In the genomic region with DNA sequence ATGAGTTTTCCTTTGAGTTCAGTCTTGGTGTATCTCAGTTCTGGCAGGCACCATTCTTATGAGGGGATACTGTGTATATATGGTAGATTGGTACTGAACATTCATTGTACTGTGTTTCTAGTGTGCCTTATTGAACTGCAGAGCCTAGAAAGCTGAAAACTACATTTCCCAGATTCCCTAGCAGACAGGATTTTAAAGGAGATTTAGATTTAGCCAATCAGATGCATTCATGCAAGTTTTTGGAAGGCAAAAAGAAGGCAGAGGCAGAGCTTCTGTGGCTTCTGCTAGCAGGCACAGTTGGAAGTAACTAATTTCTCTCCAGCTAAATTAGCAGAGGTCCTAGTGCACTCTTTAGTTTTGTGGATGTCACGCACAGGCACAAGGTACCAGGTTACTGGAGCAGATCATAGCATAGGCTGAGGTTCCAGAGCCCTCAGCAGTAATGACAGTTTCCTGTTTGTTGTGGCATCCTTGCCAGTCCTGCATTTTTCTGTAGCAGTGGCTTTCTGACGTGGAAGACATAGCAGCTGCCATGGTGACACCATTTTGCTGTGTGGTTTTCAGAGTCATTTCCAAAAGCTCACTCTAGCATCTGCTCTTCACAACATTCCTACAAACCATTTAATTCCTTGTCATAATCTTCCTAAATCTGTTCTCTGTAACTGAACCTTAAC, we compare ENCODE assay signal across 2 cellular contexts.
A peak's percentile ranks its signal among the peaks of the same experiment; 100 is the strongest.
TF ChIP-seq lines count a peak whose summit lies in the region.

No MANE protein-coding gene starts in this region.

TF ChIP-seq in GM23338, 12 proteins besides CTCF, POLR2A, EP300 and RAD21 (continued from another document):
- TF ChIP-seq, protein P1, sequence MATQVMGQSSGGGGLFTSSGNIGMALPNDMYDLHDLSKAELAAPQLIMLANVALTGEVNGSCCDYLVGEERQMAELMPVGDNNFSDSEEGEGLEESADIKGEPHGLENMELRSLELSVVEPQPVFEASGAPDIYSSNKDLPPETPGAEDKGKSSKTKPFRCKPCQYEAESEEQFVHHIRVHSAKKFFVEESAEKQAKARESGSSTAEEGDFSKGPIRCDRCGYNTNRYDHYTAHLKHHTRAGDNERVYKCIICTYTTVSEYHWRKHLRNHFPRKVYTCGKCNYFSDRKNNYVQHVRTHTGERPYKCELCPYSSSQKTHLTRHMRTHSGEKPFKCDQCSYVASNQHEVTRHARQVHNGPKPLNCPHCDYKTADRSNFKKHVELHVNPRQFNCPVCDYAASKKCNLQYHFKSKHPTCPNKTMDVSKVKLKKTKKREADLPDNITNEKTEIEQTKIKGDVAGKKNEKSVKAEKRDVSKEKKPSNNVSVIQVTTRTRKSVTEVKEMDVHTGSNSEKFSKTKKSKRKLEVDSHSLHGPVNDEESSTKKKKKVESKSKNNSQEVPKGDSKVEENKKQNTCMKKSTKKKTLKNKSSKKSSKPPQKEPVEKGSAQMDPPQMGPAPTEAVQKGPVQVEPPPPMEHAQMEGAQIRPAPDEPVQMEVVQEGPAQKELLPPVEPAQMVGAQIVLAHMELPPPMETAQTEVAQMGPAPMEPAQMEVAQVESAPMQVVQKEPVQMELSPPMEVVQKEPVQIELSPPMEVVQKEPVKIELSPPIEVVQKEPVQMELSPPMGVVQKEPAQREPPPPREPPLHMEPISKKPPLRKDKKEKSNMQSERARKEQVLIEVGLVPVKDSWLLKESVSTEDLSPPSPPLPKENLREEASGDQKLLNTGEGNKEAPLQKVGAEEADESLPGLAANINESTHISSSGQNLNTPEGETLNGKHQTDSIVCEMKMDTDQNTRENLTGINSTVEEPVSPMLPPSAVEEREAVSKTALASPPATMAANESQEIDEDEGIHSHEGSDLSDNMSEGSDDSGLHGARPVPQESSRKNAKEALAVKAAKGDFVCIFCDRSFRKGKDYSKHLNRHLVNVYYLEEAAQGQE (IDR thresholded peaks at IDR 0.05; ENCODE audit: unreplicated experiment): no peak
- TF ChIP-seq JUNB (IDR thresholded peaks at IDR 0.05; ENCODE audit: unreplicated experiment) (no peak), ZNF114 (CRISPR knock-in tag; IDR thresholded peaks at IDR 0.05) (no peak), EZH2phosphoT487 (IDR thresholded peaks at IDR 0.05; ENCODE audit: unreplicated experiment) (no peak), POLR2AphosphoS5 (IDR thresholded peaks at IDR 0.05; ENCODE audit: low read depth) (0 out of 2 replicates have a peak, but pooled peaks have one; percentile 24), NANOG (IDR thresholded peaks at IDR 0.05; ENCODE audit: borderline replicate concordance) (0 out of 2 replicates have a peak, but pooled peaks have one; percentile 25), CREB1 (CRISPR knock-in tag; IDR thresholded peaks at IDR 0.05; ENCODE audit: low read depth) (no peak)
- TF ChIP-seq, protein P2, sequence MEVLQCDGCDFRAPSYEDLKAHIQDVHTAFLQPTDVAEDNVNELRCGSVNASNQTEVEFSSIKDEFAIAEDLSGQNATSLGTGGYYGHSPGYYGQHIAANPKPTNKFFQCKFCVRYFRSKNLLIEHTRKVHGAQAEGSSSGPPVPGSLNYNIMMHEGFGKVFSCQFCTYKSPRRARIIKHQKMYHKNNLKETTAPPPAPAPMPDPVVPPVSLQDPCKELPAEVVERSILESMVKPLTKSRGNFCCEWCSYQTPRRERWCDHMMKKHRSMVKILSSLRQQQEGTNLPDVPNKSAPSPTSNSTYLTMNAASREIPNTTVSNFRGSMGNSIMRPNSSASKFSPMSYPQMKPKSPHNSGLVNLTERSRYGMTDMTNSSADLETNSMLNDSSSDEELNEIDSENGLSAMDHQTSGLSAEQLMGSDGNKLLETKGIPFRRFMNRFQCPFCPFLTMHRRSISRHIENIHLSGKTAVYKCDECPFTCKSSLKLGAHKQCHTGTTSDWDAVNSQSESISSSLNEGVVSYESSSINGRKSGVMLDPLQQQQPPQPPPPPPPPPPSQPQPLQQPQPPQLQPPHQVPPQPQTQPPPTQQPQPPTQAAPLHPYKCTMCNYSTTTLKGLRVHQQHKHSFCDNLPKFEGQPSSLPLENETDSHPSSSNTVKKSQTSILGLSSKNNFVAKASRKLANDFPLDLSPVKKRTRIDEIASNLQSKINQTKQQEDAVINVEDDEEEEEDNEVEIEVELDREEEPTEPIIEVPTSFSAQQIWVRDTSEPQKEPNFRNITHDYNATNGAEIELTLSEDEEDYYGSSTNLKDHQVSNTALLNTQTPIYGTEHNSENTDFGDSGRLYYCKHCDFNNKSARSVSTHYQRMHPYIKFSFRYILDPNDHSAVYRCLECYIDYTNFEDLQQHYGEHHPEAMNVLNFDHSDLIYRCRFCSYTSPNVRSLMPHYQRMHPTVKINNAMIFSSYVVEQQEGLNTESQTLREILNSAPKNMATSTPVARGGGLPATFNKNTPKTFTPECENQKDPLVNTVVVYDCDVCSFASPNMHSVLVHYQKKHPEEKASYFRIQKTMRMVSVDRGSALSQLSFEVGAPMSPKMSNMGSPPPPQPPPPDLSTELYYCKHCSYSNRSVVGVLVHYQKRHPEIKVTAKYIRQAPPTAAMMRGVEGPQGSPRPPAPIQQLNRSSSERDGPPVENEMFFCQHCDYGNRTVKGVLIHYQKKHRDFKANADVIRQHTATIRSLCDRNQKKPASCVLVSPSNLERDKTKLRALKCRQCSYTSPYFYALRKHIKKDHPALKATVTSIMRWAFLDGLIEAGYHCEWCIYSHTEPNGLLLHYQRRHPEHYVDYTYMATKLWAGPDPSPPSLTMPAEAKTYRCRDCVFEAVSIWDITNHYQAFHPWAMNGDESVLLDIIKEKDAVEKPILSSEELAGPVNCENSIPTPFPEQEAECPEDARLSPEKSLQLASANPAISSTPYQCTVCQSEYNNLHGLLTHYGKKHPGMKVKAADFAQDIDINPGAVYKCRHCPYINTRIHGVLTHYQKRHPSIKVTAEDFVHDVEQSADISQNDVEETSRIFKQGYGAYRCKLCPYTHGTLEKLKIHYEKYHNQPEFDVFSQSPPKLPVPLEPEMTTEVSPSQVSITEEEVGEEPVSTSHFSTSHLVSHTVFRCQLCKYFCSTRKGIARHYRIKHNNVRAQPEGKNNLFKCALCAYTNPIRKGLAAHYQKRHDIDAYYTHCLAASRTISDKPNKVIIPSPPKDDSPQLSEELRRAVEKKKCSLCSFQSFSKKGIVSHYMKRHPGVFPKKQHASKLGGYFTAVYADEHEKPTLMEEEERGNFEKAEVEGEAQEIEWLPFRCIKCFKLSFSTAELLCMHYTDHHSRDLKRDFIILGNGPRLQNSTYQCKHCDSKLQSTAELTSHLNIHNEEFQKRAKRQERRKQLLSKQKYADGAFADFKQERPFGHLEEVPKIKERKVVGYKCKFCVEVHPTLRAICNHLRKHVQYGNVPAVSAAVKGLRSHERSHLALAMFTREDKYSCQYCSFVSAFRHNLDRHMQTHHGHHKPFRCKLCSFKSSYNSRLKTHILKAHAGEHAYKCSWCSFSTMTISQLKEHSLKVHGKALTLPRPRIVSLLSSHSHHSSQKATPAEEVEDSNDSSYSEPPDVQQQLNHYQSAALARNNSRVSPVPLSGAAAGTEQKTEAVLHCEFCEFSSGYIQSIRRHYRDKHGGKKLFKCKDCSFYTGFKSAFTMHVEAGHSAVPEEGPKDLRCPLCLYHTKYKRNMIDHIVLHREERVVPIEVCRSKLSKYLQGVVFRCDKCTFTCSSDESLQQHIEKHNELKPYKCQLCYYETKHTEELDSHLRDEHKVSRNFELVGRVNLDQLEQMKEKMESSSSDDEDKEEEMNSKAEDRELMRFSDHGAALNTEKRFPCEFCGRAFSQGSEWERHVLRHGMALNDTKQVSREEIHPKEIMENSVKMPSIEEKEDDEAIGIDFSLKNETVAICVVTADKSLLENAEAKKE (CRISPR knock-in tag; IDR thresholded peaks at IDR 0.05): no peak
TF ChIP-seq in GM23338: peak in this region for 3.

TF ChIP-seq in SK-N-SH treated with all-trans-retinoic acid at 6 μM for 48 hours, 23 proteins besides CTCF, POLR2A, EP300 and RAD21 (continued from another document):
- TF ChIP-seq, protein P3, sequence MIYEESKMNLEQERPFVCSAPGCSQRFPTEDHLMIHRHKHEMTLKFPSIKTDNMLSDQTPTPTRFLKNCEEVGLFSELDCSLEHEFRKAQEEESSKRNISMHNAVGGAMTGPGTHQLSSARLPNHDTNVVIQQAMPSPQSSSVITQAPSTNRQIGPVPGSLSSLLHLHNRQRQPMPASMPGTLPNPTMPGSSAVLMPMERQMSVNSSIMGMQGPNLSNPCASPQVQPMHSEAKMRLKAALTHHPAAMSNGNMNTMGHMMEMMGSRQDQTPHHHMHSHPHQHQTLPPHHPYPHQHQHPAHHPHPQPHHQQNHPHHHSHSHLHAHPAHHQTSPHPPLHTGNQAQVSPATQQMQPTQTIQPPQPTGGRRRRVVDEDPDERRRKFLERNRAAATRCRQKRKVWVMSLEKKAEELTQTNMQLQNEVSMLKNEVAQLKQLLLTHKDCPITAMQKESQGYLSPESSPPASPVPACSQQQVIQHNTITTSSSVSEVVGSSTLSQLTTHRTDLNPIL (CRISPR knock-in tag; IDR thresholded peaks at IDR 0.05; ENCODE audit: low read depth): no peak
- no peak for TF ChIP-seq ZFP3 (CRISPR knock-in tag; IDR thresholded peaks at IDR 0.05)
